Comparison of ENCODE assay signal across 1 cellular context in genomic region chr5:32233696-32234447, GRCh38.
TF ChIP-seq lines count a peak whose summit lies in the region.

No MANE protein-coding gene starts in this region.

TF ChIP-seq in HepG2, 621 proteins besides CTCF, POLR2A, EP300 and RAD21 (continued from another document and continues in another):
- TF ChIP-seq ARID5B (CRISPR knock-in tag; IDR thresholded peaks at IDR 0.05) (peak; percentile 80), ZFP90 (CRISPR knock-in tag; IDR thresholded peaks at IDR 0.05; ENCODE audit: borderline replicate concordance) (no peak), ZNF589 (CRISPR knock-in tag; conservative IDR thresholded peaks at IDR 0.05) (no peak; the same call in 1 of the 2 replicates), ZSCAN29 (CRISPR knock-in tag; conservative IDR thresholded peaks at IDR 0.05) (peak; percentile 96), RBAK (CRISPR knock-in tag; IDR thresholded peaks at IDR 0.05) (no peak), BRF2 (CRISPR knock-in tag; IDR thresholded peaks at IDR 0.05) (peak; percentile 85; the same call in 1 of the 2 replicates), ZNF772 (CRISPR knock-in tag; IDR thresholded peaks at IDR 0.05) (0 out of 2 replicates have a peak, but pooled peaks have one; percentile 46), SYNCRIP (IDR thresholded peaks at IDR 0.05; ENCODE audit: insufficient read depth, low read depth, low read length) (no peak), GABPA (IDR thresholded peaks at IDR 0.05; ENCODE audit: low read depth, low read length) (no peak), GABPA (CRISPR knock-in tag; IDR thresholded peaks at IDR 0.05; ENCODE audit: low read depth) (no peak), ZNF672 (CRISPR knock-in tag; IDR thresholded peaks at IDR 0.05) (no peak), ZNF501 (CRISPR knock-in tag; IDR thresholded peaks at IDR 0.05) (peak; percentile 80), MIXL1 (CRISPR knock-in tag; IDR thresholded peaks at IDR 0.05) (no peak; the same call in 1 of the 2 replicates), ZNF83 (CRISPR knock-in tag; IDR thresholded peaks at IDR 0.05; ENCODE audit: borderline replicate concordance) (no peak), ADNP (CRISPR knock-in tag; IDR thresholded peaks at IDR 0.05) (no peak), ZNF7 (CRISPR knock-in tag; IDR thresholded peaks at IDR 0.05) (no peak), TOPORS (CRISPR knock-in tag; IDR thresholded peaks at IDR 0.05) (no peak), ZNF644 (CRISPR knock-in tag; IDR thresholded peaks at IDR 0.05; ENCODE audit: low read depth) (peak; percentile 92), ZBTB25 (CRISPR knock-in tag; IDR thresholded peaks at IDR 0.05) (peak; percentile 60), ELF3 (CRISPR knock-in tag; IDR thresholded peaks at IDR 0.05) (peak; percentile 97), ZNF619 (CRISPR knock-in tag; IDR thresholded peaks at IDR 0.05) (no peak), DMAP1 (CRISPR knock-in tag; IDR thresholded peaks at IDR 0.05) (peak; percentile 91), MED13 (CRISPR knock-in tag; IDR thresholded peaks at IDR 0.05) (no peak; the same call in none of the 2 replicates), SIX1 (CRISPR knock-in tag; IDR thresholded peaks at IDR 0.05; ENCODE audit: borderline replicate concordance) (0 out of 2 replicates have a peak, but pooled peaks have one; percentile 40), REL (CRISPR knock-in tag; conservative IDR thresholded peaks at IDR 0.05) (no peak), HBP1 (CRISPR knock-in tag; IDR thresholded peaks at IDR 0.05; ENCODE audit: low read depth) (peak; percentile 74; the same call in 1 of the 2 replicates), DR1 (CRISPR knock-in tag; IDR thresholded peaks at IDR 0.05) (no peak), CHCHD3 (CRISPR knock-in tag; IDR thresholded peaks at IDR 0.05) (no peak), ZNF816 (CRISPR knock-in tag; IDR thresholded peaks at IDR 0.05; ENCODE audit: borderline replicate concordance) (peak; percentile 82; the same call in 1 of the 2 replicates), HNRNPL (IDR thresholded peaks at IDR 0.05; ENCODE audit: low read depth, low read length) (no peak), ZNF614 (CRISPR knock-in tag; IDR thresholded peaks at IDR 0.05; ENCODE audit: borderline replicate concordance) (peak; percentile 95; the same call in 1 of the 2 replicates), ELK4 (CRISPR knock-in tag; IDR thresholded peaks at IDR 0.05; ENCODE audit: borderline replicate concordance) (no peak), SETDB1 (CRISPR knock-in tag; IDR thresholded peaks at IDR 0.05; ENCODE audit: borderline replicate concordance) (no peak), KDM5B (CRISPR knock-in tag; IDR thresholded peaks at IDR 0.05; ENCODE audit: borderline replicate concordance) (no peak; the same call in 1 of the 2 replicates), HNRNPUL1 (IDR thresholded peaks at IDR 0.05; ENCODE audit: low read depth, low read length) (no peak), ARNTL (CRISPR knock-in tag; IDR thresholded peaks at IDR 0.05) (peak; percentile 93), ZNF383 (CRISPR knock-in tag; IDR thresholded peaks at IDR 0.05; ENCODE audit: borderline replicate concordance) (no peak), TCF12 (IDR thresholded peaks at IDR 0.05) (no peak), TCF12 (CRISPR knock-in tag; IDR thresholded peaks at IDR 0.05) (no peak), RARG (CRISPR knock-in tag; IDR thresholded peaks at IDR 0.05; ENCODE audit: low read depth) (no peak), DNMT3B (CRISPR knock-in tag; conservative IDR thresholded peaks at IDR 0.05) (no peak), ZSCAN9 (CRISPR knock-in tag; IDR thresholded peaks at IDR 0.05; ENCODE audit: borderline replicate concordance) (peak; percentile 38; the same call in 1 of the 2 replicates), ZNF530 (CRISPR knock-in tag; IDR thresholded peaks at IDR 0.05; ENCODE audit: low read depth) (no peak), TRIM22 (IDR thresholded peaks at IDR 0.05) (no peak), FOXM1 (CRISPR knock-in tag; IDR thresholded peaks at IDR 0.05) (no peak), ZKSCAN5 (CRISPR knock-in tag; IDR thresholded peaks at IDR 0.05) (no peak), SRSF4 (IDR thresholded peaks at IDR 0.05; ENCODE audit: low read depth, low read length, poor library complexity, severe bottlenecking) (no peak), THAP7 (CRISPR knock-in tag; IDR thresholded peaks at IDR 0.05) (no peak), ZNF556 (CRISPR knock-in tag; IDR thresholded peaks at IDR 0.05; ENCODE audit: borderline replicate concordance) (peak; percentile 24; the same call in 1 of the 2 replicates), ZNF724P (CRISPR knock-in tag; IDR thresholded peaks at IDR 0.05; ENCODE audit: borderline replicate concordance) (peak; percentile 64; the same call in 1 of the 2 replicates), HNRNPH1 (optimal IDR thresholded peaks at IDR 0.05; ENCODE audit: low read depth, low read length) (no peak), ZNF121 (CRISPR knock-in tag; IDR thresholded peaks at IDR 0.05) (peak; percentile 41)
- TF ChIP-seq, protein P1, sequence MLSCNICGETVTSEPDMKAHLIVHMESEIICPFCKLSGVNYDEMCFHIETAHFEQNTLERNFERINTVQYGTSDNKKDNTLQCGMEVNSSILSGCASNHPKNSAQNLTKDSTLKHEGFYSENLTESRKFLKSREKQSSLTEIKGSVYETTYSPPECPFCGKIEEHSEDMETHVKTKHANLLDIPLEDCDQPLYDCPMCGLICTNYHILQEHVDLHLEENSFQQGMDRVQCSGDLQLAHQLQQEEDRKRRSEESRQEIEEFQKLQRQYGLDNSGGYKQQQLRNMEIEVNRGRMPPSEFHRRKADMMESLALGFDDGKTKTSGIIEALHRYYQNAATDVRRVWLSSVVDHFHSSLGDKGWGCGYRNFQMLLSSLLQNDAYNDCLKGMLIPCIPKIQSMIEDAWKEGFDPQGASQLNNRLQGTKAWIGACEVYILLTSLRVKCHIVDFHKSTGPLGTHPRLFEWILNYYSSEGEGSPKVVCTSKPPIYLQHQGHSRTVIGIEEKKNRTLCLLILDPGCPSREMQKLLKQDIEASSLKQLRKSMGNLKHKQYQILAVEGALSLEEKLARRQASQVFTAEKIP (CRISPR knock-in tag; IDR thresholded peaks at IDR 0.05; ENCODE audit: borderline replicate concordance), result no peak
- TF ChIP-seq, protein P2, sequence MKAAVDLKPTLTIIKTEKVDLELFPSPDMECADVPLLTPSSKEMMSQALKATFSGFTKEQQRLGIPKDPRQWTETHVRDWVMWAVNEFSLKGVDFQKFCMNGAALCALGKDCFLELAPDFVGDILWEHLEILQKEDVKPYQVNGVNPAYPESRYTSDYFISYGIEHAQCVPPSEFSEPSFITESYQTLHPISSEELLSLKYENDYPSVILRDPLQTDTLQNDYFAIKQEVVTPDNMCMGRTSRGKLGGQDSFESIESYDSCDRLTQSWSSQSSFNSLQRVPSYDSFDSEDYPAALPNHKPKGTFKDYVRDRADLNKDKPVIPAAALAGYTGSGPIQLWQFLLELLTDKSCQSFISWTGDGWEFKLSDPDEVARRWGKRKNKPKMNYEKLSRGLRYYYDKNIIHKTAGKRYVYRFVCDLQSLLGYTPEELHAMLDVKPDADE (CRISPR knock-in tag; IDR thresholded peaks at IDR 0.05), result no peak
- TF ChIP-seq, protein P3, sequence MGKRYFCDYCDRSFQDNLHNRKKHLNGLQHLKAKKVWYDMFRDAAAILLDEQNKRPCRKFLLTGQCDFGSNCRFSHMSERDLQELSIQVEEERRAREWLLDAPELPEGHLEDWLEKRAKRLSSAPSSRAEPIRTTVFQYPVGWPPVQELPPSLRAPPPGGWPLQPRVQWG (CRISPR knock-in tag; IDR thresholded peaks at IDR 0.05; ENCODE audit: borderline replicate concordance, low read depth), result no peak
- TF ChIP-seq, protein P4, sequence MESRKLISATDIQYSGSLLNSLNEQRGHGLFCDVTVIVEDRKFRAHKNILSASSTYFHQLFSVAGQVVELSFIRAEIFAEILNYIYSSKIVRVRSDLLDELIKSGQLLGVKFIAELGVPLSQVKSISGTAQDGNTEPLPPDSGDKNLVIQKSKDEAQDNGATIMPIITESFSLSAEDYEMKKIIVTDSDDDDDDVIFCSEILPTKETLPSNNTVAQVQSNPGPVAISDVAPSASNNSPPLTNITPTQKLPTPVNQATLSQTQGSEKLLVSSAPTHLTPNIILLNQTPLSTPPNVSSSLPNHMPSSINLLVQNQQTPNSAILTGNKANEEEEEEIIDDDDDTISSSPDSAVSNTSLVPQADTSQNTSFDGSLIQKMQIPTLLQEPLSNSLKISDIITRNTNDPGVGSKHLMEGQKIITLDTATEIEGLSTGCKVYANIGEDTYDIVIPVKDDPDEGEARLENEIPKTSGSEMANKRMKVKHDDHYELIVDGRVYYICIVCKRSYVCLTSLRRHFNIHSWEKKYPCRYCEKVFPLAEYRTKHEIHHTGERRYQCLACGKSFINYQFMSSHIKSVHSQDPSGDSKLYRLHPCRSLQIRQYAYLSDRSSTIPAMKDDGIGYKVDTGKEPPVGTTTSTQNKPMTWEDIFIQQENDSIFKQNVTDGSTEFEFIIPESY (CRISPR knock-in tag; IDR thresholded peaks at IDR 0.05), result peak; percentile 57; the same call in 1 of the 2 replicates
